23 cellular contexts compared by ENCODE assay signal in genomic region chr9:27206041-27206440, GRCh38.
"Had no signal": no experiment of that assay in that cellular context is flagged by ENCODE, and none has a peak within 500 bp of the region (broad histone marks: within the 10 kb centered on the region; RNA-seq: fewer than 3 reads in every experiment).

No MANE protein-coding gene starts in this region.

- FAIRE-seq: HTR-8/SVneo had no signal

- H3K36me3 ChIP-seq: Peyer's patch, SJCRH30 had no signal

- H3K27ac ChIP-seq: HL-60, PC-9, Peyer's patch, SJCRH30 had no signal

- H2AFZ ChIP-seq: PC-9 had no signal

- H3K4me1 ChIP-seq: Peyer's patch, SJCRH30 had no signal

- H3K27me3 ChIP-seq: Peyer's patch, SJCRH30 had no signal

- H3K4me3 ChIP-seq: PC-9, Peyer's patch, SJCRH30 had no signal

- H3K9me3 ChIP-seq: Peyer's patch, SJCRH30 had no signal

- DNase-seq: KBM-7, NCI-H1092, NCI-H1105 treated with DMSO at 0.1 percent for 48 hours, NCI-H1417 treated with DMSO at 0.1 percent for 48 hours, NCI-H146, NCI-H1694 treated with DMSO at 0.1 percent for 48 hours, NCI-H1930, NCI-H2081, NCI-H2107, NCI-H2171, NCI-H226, NCI-H446, NCI-H510A, NCI-H524 treated with DMSO at 0.1 percent for 48 hours, NCI-H69, NCI-H774, OCI-M1, PC-9, Peyer's patch, SHP77 treated with DMSO at 0.1 percent for 48 hours, SJCRH30 had no signal

- H3K4me2 ChIP-seq: PC-9 had no signal
